In the genomic region with DNA sequence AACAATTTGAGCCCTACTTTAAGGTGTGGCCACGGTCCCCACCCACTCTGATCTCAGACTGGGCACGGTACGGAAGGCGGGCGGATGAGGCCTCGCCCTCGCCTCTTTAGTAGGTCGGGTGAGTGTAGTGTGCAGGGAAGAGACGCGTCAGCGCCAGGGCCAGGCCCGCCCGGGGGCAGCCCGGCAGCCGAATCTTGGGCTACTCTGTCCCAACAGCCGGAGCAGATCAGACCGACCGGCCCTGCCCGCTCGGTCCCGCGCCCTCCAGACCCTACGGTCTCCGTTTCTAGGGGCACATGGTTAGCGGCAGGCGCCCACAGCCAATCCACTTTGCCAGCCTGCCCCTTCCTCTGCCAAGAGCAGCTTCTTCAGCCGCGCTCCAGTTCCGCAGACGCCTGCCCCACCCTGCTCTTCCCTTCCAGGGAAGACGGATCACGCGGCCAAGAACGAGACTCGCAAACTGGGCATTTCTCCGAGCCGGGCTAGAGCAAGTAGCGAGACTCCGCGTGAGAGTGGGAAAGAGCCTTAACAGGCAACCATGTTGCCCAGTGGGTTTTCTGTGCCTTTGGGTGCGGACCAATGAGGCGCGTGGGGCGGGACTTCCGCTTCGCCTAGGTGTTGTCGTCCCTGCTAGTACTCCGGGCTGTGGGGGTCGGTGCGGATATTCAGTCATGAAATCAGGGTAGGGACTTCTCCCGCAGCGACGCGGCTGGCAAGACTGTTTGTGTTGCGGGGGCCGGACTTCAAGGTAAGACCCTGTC, we compare ENCODE assay signal across 8 cellular contexts. TPM values are rescaled to one million over a fixed set of nuclear protein-coding genes. Genes with fewer than 3 reads are reported as not detected.
DNase-seq lines count a peak whose midpoint lies in the region; ATAC-seq and TF ChIP-seq lines count a peak whose summit lies in the region.

A gene with protein sequence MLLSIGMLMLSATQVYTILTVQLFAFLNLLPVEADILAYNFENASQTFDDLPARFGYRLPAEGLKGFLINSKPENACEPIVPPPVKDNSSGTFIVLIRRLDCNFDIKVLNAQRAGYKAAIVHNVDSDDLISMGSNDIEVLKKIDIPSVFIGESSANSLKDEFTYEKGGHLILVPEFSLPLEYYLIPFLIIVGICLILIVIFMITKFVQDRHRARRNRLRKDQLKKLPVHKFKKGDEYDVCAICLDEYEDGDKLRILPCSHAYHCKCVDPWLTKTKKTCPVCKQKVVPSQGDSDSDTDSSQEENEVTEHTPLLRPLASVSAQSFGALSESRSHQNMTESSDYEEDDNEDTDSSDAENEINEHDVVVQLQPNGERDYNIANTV (plus strand): TSS at position 610 of the 761 bp plus-strand sequence. CDS start 32,812 bp downstream, outside the sequence.

- H3K27ac Mint-ChIP-seq in CD14-positive monocyte = peak within 1 kb of the TSS; percentile 97 to 100 (median 99)

- peaks cover 55% of the 10 kb centered on the region for H3K4me1 Mint-ChIP-seq in CD14-positive monocyte

- intact Hi-C loops in CD14-positive monocyte (cut with micrococcal nuclease) = no loop called here

- peaks cover 0 to 4% (median 0%) of the 10 kb centered on the region in 7 donors for H3K9me3 Mint-ChIP-seq in CD14-positive monocyte

- peak within 1 kb of the TSS; percentile 93 to 99 for H3K4me3 Mint-ChIP-seq in CD14-positive monocyte

- H3K27me3 Mint-ChIP-seq in CD14-positive monocyte (ENCODE audit: low read depth in 3 of 3) = peaks cover 0 to 3% (median 2%) of the 10 kb centered on the region in 3 donors

- ATAC-seq in GM19395 (IDR thresholded peaks at IDR 0.05; ENCODE audit: unreplicated experiment) = peak; percentile 95
- peak; percentile 80 for ATAC-seq in HG03558 (IDR thresholded peaks at IDR 0.05; ENCODE audit: extremely low read depth, unreplicated experiment)

- TF ChIP-seq CTCF in CD14-positive monocyte (IDR thresholded peaks at IDR 0.05) = no peak

- H3K36me3 Mint-ChIP-seq in CD14-positive monocyte = peaks cover 4 to 7% of the 10 kb centered on the region in 2 donors

- DNase-seq in CD14-positive monocyte (ENCODE audit: low spot score) (peak; percentile 93), NCI-H748 (lab: John Stamatoyannopoulos, UW; ENCODE audit: unreplicated experiment) (peak; percentile 92), cortex of kidney (lab: John Stamatoyannopoulos, UW) (peak; percentile 45), left kidney (ENCODE audit: low read depth, low spot score) (peak; percentile 98)
- DNase-seq in activated CD4-positive, alpha-beta T cell treated with anti-CD3 and anti-CD28 coated beads, Interleukin-2, amount 50 U/mL, for 1 hour = peak; percentile 89
- DNase-seq in stimulated activated CD4-positive, alpha-beta T cell treated with anti-CD3 and anti-CD28 coated beads, Interleukin-1b, Interleukin-23, amount 100 ng/mL, for 48 hours = peak; percentile 92

RNA-seq across cellular contexts. Expression of the gene that starts here (rescaled TPM):
- 100 to 1,000 TPM; 462 to 481 TPM for polyA plus RNA-seq in CD14-positive monocyte

Comparison
In these comparisons a context has a peak if more than half of its experiments do, and no peak if none do; other contexts are left out.
1. Peak in every context shown above with its lines: DNase-seq and ATAC-seq.
2. DNase-seq: peak in every context shown above with its lines; median percentile 98 in left kidney; 93 in CD14-positive monocyte; 92 in NCI-H748; 92 in stimulated activated CD4-positive, alpha-beta T cell treated with anti-CD3 and anti-CD28 coated beads, Interleukin-1b, Interleukin-23, amount 100 ng/mL, for 48 hours; 89 in activated CD4-positive, alpha-beta T cell treated with anti-CD3 and anti-CD28 coated beads, Interleukin-2, amount 50 U/mL, for 1 hour; 45 in cortex of kidney.